Comparison of ENCODE assay signal across 9 cellular contexts in genomic region chr10:117653170-117653515, GRCh38.
A peak's percentile ranks its signal among the peaks of the same experiment; 100 is the strongest.
DNase-seq lines count a peak whose midpoint lies in the region; ATAC-seq and TF ChIP-seq lines count a peak whose summit lies in the region.
"Had no signal": no experiment of that assay in that cellular context is flagged by ENCODE, and none has a peak within 500 bp of the region (broad histone marks: within the 10 kb centered on the region; RNA-seq: fewer than 3 reads in every experiment).

No MANE protein-coding gene starts in this region.

- H3K27me3 ChIP-seq in OCI-LY3 (ENCODE audit: low read depth, low read length) = no peaks in the 10 kb centered on the region
- H3K27me3 ChIP-seq: right lobe of liver had no signal

- H3K36me3 ChIP-seq in OCI-LY3 (replicated peaks; ENCODE audit: low read depth, low read length) = peaks cover 4% of the 10 kb centered on the region
- H3K36me3 ChIP-seq: right lobe of liver had no signal

- no peak overlapping the region for H3K9ac ChIP-seq in OCI-LY3 (ENCODE audit: low read length)

- no peak overlapping the region for H2AFZ ChIP-seq in OCI-LY3 (ENCODE audit: low read depth, low read length)

- peak overlapping the region; percentile 50 for H3K27ac ChIP-seq in OCI-LY3 (ENCODE audit: low read length)
- H3K27ac ChIP-seq: right lobe of liver had no signal

- H3K4me2 ChIP-seq in OCI-LY3 (ENCODE audit: low read length) = peak overlapping the region; percentile 72

- ATAC-seq in HG02759 (IDR thresholded peaks at IDR 0.05; ENCODE audit: unreplicated experiment) = peak; percentile 89

- peaks cover 9% of the 10 kb centered on the region; the same call in 1 of the 2 replicates for H3K9me3 ChIP-seq in OCI-LY3 (ENCODE audit: insufficient read depth, low read length)
- H3K9me3 ChIP-seq: right lobe of liver had no signal

- no peak for TF ChIP-seq CTCF in OCI-LY3 (IDR thresholded peaks at IDR 0.05; ENCODE audit: low read depth, low read length)

- 0 out of 2 replicates have a peak overlapping the region, but pooled peaks have one; percentile 15 for H3K4me3 ChIP-seq in OCI-LY3 (ENCODE audit: low read length)
- H3K4me3 ChIP-seq: right lobe of liver had no signal

- H3K79me2 ChIP-seq in OCI-LY3 (ENCODE audit: low read length) = no peaks in the 10 kb centered on the region

- no peaks in the 10 kb centered on the region for H4K20me1 ChIP-seq in OCI-LY3 (ENCODE audit: insufficient read depth, low read length)

- peaks cover 46% of the 10 kb centered on the region for H3K4me1 ChIP-seq in OCI-LY3 (ENCODE audit: low read length)
- H3K4me1 ChIP-seq: right lobe of liver had no signal

- DNase-seq in activated CD4-positive, alpha-beta T cell treated with anti-CD3 and anti-CD28 coated beads for 24 hours (ENCODE audit: low read depth in 2 of 2) = peak; percentile 13 to 14
- no peak for DNase-seq in activated CD4-positive, alpha-beta T cell treated with anti-CD3 and anti-CD28 coated beads for 1 hour
- DNase-seq in germinal center (ENCODE audit: low spot score) = peak; percentile 5
- DNase-seq in pons (ENCODE audit: low spot score) = no peak
- no peak for DNase-seq in NCI-H82 treated with DMSO at 0.1 percent for 48 hours (lab: John Stamatoyannopoulos, UW; ENCODE audit: unreplicated experiment)
- no peak for DNase-seq in DMS153 treated with DMSO at 0.1 percent for 48 hours (lab: John Stamatoyannopoulos, UW; ENCODE audit: unreplicated experiment)
- DNase-seq: right lobe of liver had no signal

Comparison
In these comparisons a context has a peak if more than half of its experiments do, and no peak if none do; other contexts are left out.
1. DNase-seq: peak in activated CD4-positive, alpha-beta T cell treated with anti-CD3 and anti-CD28 coated beads for 24 hours (2 of 2) and germinal center (single experiment); none in activated CD4-positive, alpha-beta T cell treated with anti-CD3 and anti-CD28 coated beads for 1 hour (single experiment), pons (single experiment), NCI-H82 treated with DMSO at 0.1 percent for 48 hours (single experiment) and DMS153 treated with DMSO at 0.1 percent for 48 hours (single experiment).